ENCODE assay signal across 9 cellular contexts in genomic region chr4:24551492-24552330, GRCh38. TPM values are rescaled to one million over a fixed set of nuclear protein-coding genes. Genes with fewer than 3 reads are reported as not detected.
DNase-seq lines count a peak whose midpoint lies in the region; ATAC-seq, FAIRE-seq and TF ChIP-seq lines count a peak whose summit lies in the region.
"Had no signal": no experiment of that assay in that cellular context is flagged by ENCODE, and none has a peak within 500 bp of the region (broad histone marks: within the 10 kb centered on the region; RNA-seq: fewer than 3 reads in every experiment).

No MANE protein-coding gene starts in this region.

- TF ChIP-seq RAD21 in K562 (CRISPR knock-in tag; conservative IDR thresholded peaks at IDR 0.05 in 1 of 2, IDR thresholded peaks at IDR 0.05 in 1 of 2) = no peak

- H3K36me3 ChIP-seq in K562 (ENCODE audit: control insufficient read depth, insufficient read depth, low read length) = peaks cover 89% of the 10 kb centered on the region

- peak; percentile 19; the same call in 1 of the 3 replicates for ATAC-seq in K562
- ATAC-seq in stimulated activated effector memory CD8-positive, alpha-beta T cell treated with anti-CD3 and anti-CD28 coated beads, Interleukin-12 subunit alpha, Interleukin-12 subunit beta, amount 100 ng/mL, for 72 hours = no peak
- ATAC-seq in HG02973 (IDR thresholded peaks at IDR 0.05; ENCODE audit: unreplicated experiment) = no peak

- 0 out of 2 replicates have a peak overlapping the region, but pooled peaks have one; percentile 40 for H3K27ac Mint-ChIP-seq in HFFc6
- no peak overlapping the region for H3K27ac Mint-ChIP-seq in stimulated activated effector memory CD8-positive, alpha-beta T cell treated with anti-CD3 and anti-CD28 coated beads, Interleukin-12 subunit alpha, Interleukin-12 subunit beta, amount 100 ng/mL, for 72 hours

- H3K27ac ChIP-seq in C4-2B (no peak overlapping the region), K562 (ENCODE audit: extremely low read depth, low read depth, low read length) (peak overlapping the region; percentile 12; the same call in 1 of the 3 replicates)

- in situ Hi-C loops in K562 (cut with MboI) = no loop called here

- H3K9me3 Mint-ChIP-seq in HFFc6 = no peaks in the 10 kb centered on the region
- no peaks in the 10 kb centered on the region for H3K9me3 Mint-ChIP-seq in stimulated activated effector memory CD8-positive, alpha-beta T cell treated with anti-CD3 and anti-CD28 coated beads, Interleukin-12 subunit alpha, Interleukin-12 subunit beta, amount 100 ng/mL, for 72 hours

- H3K36me3 Mint-ChIP-seq in HFFc6 (ENCODE audit: low read depth) = peaks cover 29% of the 10 kb centered on the region
- peaks cover 100% of the 10 kb centered on the region for H3K36me3 Mint-ChIP-seq in stimulated activated effector memory CD8-positive, alpha-beta T cell treated with anti-CD3 and anti-CD28 coated beads, Interleukin-12 subunit alpha, Interleukin-12 subunit beta, amount 100 ng/mL, for 72 hours

- TF ChIP-seq EP300 in K562 (IDR thresholded peaks at IDR 0.05; ENCODE audit: low read length) = no peak

- no peak for DNase-seq in HFFc6
- DNase-seq in K562 (ENCODE audit: extremely low read depth in 1 of 4, low spot score in 3 of 4) = peak in 3 of 4 experiments; percentile 10 to 22 (median 16)
- DNase-seq in lung microvascular endothelial cell (ENCODE audit: low read depth in 2 of 2) = peak; percentile 26 to 41
- no peak for DNase-seq in SKM-1 (lab: John Stamatoyannopoulos, UW; ENCODE audit: unreplicated experiment)
- no peak for DNase-seq in stimulated activated effector memory CD8-positive, alpha-beta T cell treated with anti-CD3 and anti-CD28 coated beads, Interleukin-12 subunit alpha, Interleukin-12 subunit beta, amount 100 ng/mL, for 72 hours (ENCODE audit: low spot score in 2 of 2)
- DNase-seq in HT-29 (ENCODE audit: low spot score) = no peak
- DNase-seq: activated gamma-delta T cell treated with Interleukin-2 at 50 U/mL for 16 hours had no signal

- no peak overlapping the region for H3K4me3 ChIP-seq in K562

- peaks cover 96% of the 10 kb centered on the region for H3K79me2 ChIP-seq in K562 (ENCODE audit: control insufficient read depth, insufficient read depth, low read length)

- no peaks in the 10 kb centered on the region for H3K9me3 ChIP-seq in K562 (replicated peaks; ENCODE audit: control insufficient read depth, insufficient read depth, low read depth, low read length)

- 74% methylated on average over 2 of the region's 2 CpGs for WGBS in K562 (ENCODE audit: insufficient coverage, low coverage, missing lambda C conversion rate)

- H2AFZ ChIP-seq in K562 (ENCODE audit: low read depth, low read length) = no peak overlapping the region

- no peak for TF ChIP-seq POLR2A in K562 (conservative IDR thresholded peaks at IDR 0.05)

- no peaks in the 10 kb centered on the region for H3K27me3 Mint-ChIP-seq in HFFc6 (ENCODE audit: insufficient read depth)

- no TSS peak for BruUV-seq in K562 (replicated peaks; lab: Mats Ljungman, UMichigan)

- peaks cover 0 to 12% of the 10 kb centered on the region in 2 experiments; a peak in 3 of 5 replicates for H3K4me1 ChIP-seq in K562 (replicated peaks in 1 of 2; ENCODE audit: control insufficient read depth in 2 of 2, insufficient read depth in 2 of 2, low read length in 2 of 2)

- peaks cover 3% of the 10 kb centered on the region for H3K9me1 ChIP-seq in K562 (ENCODE audit: control insufficient read depth, insufficient read depth, low read length)

- H3K4me1 Mint-ChIP-seq in HFFc6 (ENCODE audit: low read depth) = peaks cover 51% of the 10 kb centered on the region
- H3K4me1 Mint-ChIP-seq in stimulated activated effector memory CD8-positive, alpha-beta T cell treated with anti-CD3 and anti-CD28 coated beads, Interleukin-12 subunit alpha, Interleukin-12 subunit beta, amount 100 ng/mL, for 72 hours = peaks cover 28% of the 10 kb centered on the region

- no peak overlapping the region for H3K9ac ChIP-seq in K562 (ENCODE audit: insufficient read depth in 1 of 2, low read depth in 2 of 2, low read length in 2 of 2)

- FAIRE-seq in K562 (lab: Jason Lieb, UNC) = no peak

- TF ChIP-seq CTCF in C4-2B (conservative IDR thresholded peaks at IDR 0.05) (peak; percentile 74), HFFc6 (IDR thresholded peaks at IDR 0.05) (peak; percentile 80), K562 (IDR thresholded peaks at IDR 0.05 in 2 of 3, conservative IDR thresholded peaks at IDR 0.05 in 1 of 3; ENCODE audit: insufficient read depth in 2 of 3, low read depth in 1 of 3, low read length in 3 of 3) (peak in 1 of 3 experiments; percentile 32; a peak in 2 of 6 replicates)

- POLR2A ChIA-PET in K562 (lab: Yijun Ruan, JAX) = interaction anchor here (0.7 to 1.3 kb wide), 4 partner anchors 13 to 33 kb away, joined by 3 to 4 read pairs (median 3); partner anchors contain the start of gene DHX15

- intact Hi-C loops in K562 (cut with micrococcal nuclease) = no loop called here

- no peak overlapping the region for H3K4me3 Mint-ChIP-seq in HFFc6
- no peak overlapping the region for H3K4me3 Mint-ChIP-seq in stimulated activated effector memory CD8-positive, alpha-beta T cell treated with anti-CD3 and anti-CD28 coated beads, Interleukin-12 subunit alpha, Interleukin-12 subunit beta, amount 100 ng/mL, for 72 hours

- no peak overlapping the region for H3K4me2 ChIP-seq in K562 (ENCODE audit: insufficient read depth, low read length)

- H3K27me3 ChIP-seq in K562 (ENCODE audit: control insufficient read depth in 2 of 2, insufficient read depth in 2 of 2, low read length in 2 of 2) = no peaks in the 10 kb centered on the region

- H4K20me1 ChIP-seq in K562 (replicated peaks; ENCODE audit: control insufficient read depth, insufficient read depth, low read length) = peaks cover 25% of the 10 kb centered on the region

- CTCF ChIA-PET in K562 (lab: Yijun Ruan, JAX; ENCODE audit: low intra/inter-chr PET ratio) = interaction anchor here (0.5 kb wide), 1 partner anchor 136 kb away, joined by 3 read pairs; no protein-coding TSS in a partner anchor

TF ChIP-seq in K562, 482 proteins besides CTCF, POLR2A, EP300 and RAD21 (continues in another document):
- TF ChIP-seq ZFP91 (CRISPR knock-in tag; IDR thresholded peaks at IDR 0.05) (no peak), CBFA2T3 (IDR thresholded peaks at IDR 0.05) (0 out of 2 replicates have a peak, but pooled peaks have one; percentile 28), ADNP (tag; IDR thresholded peaks at IDR 0.05) (0 out of 2 replicates have a peak, but pooled peaks have one; percentile 20), CTBP1 (IDR thresholded peaks at IDR 0.05; ENCODE audit: borderline replicate concordance) (no peak), ZBTB2 (IDR thresholded peaks at IDR 0.05) (no peak), U2AF2 (optimal IDR thresholded peaks at IDR 0.05; ENCODE audit: low read depth, low read length) (no peak), FOXP1 (CRISPR knock-in tag; IDR thresholded peaks at IDR 0.05) (no peak), BDP1 (IDR thresholded peaks at IDR 0.05; ENCODE audit: insufficient read depth, insufficient read length) (no peak), FOXA3 (CRISPR knock-in tag; conservative IDR thresholded peaks at IDR 0.05 in 1 of 2, IDR thresholded peaks at IDR 0.05 in 1 of 2) (peak in 1 of 2 experiments; percentile 15; a peak in 1 of 4 replicates)

RNA-seq across cellular contexts. Expression of gene DHX15, which starts 32.6 kb away (rescaled TPM):
- total RNA-seq in HFFc6 (2021; fragmentation: NEBNext Ultra II Directional; extraction: Animal tissue kit (Norgen Biotek cat#: 25700)) = 100 to 1,000 TPM in 5 of 6 experiments, 10 to 100 TPM in 1; 98.9 to 117 (median 110) TPM
- total RNA-seq in K562 (2011; cell fraction: chromatin; rRNA removed; ENCODE audit: low replicate concordance) = 149 and 483 TPM in 2 replicates
- total RNA-seq in K562 (2011; cell fraction: nucleolus; rRNA removed) = 76.7 and 115 TPM in 2 replicates
- total RNA-seq in K562 (2011; cell fraction: nucleoplasm; rRNA removed) = 182 and 282 TPM in 2 replicates
- total RNA-seq in K562 (2014; rRNA removed) (165 and 237 TPM in 2 replicates), K562 (2014; rRNA removed; fragmentation: Illumina TruSeq; extraction: Trizol) (287 and 313 TPM in 2 replicates), K562 (2015; rRNA removed; fragmentation: Illumina TruSeq; extraction: Trizol) (232 and 259 TPM in 2 replicates), K562 (2021) (179 and 189 TPM in 2 replicates), lung microvascular endothelial cell (89.1 and 105 TPM in 2 replicates)
- polyA plus RNA-seq in K562 (2011; rRNA removed) (225 and 281 TPM in 2 replicates), K562 (2014; fragmentation: Illumina TruSeq; extraction: Trizol) (200 and 208 TPM in 2 replicates), K562 (2014; fragmentation: Nextera tagmentation; extraction: Ambion mirVana) (100 to 1,000 TPM; 177 to 240 TPM), K562 (2014; rRNA removed) (176 and 208 TPM in 2 replicates)
- polyA plus RNA-seq in K562 (2011; cell fraction: cytosol; rRNA removed) = 64.0 and 122 TPM in 2 replicates
- 258 and 370 TPM in 2 replicates for polyA plus RNA-seq in K562 (2011; cell fraction: nucleus; rRNA removed)
- 97.1 and 136 TPM in 2 replicates for polyA plus RNA-seq in K562 (2012)
- 408 and 460 TPM in 2 replicates for polyA minus RNA-seq in K562 (2011; rRNA and poly(A)+ RNA removed)
- polyA minus RNA-seq in K562 (2011; cell fraction: cytosol; rRNA and poly(A)+ RNA removed) = 78.3 and 119 TPM in 2 replicates
- 251 and 412 TPM in 2 replicates for polyA minus RNA-seq in K562 (2011; cell fraction: nucleus; rRNA and poly(A)+ RNA removed)
- total RNA-seq in HT-29 (2014; rRNA removed; shearing (Covaris generic)) = 148 and 167 TPM in 2 replicates

Comparison
In these comparisons a context has a peak if more than half of its experiments do, and no peak if none do; other contexts are left out.
1. DNase-seq: peak in K562 (3 of 4) and lung microvascular endothelial cell (2 of 2); none in HFFc6 (single experiment), SKM-1 (single experiment), stimulated activated effector memory CD8-positive, alpha-beta T cell treated with anti-CD3 and anti-CD28 coated beads, Interleukin-12 subunit alpha, Interleukin-12 subunit beta, amount 100 ng/mL, for 72 hours (0 of 2) and HT-29 (single experiment).